ENCODE assay signal across 9 cellular contexts in the genomic region with DNA sequence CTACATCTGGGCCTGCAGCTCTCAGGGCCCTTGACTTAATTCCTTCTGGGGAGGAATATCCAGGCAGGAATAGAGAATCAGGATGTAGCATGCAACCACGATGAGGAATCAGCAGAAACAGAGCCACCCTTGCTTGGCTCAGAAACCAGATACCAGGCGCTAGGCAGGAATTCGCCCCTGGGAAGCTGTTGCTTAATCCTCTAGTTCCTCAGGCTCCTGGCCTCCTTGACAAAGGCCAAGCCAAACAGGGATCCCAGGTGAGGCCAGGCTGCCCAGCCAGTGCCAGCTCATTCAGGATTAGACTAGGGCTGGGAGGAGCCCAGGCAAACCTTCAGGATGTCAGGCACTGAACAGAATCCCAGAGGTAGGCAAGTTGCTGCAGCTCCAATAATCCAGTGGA. TPM values are rescaled to one million over a fixed set of nuclear protein-coding genes. Genes with fewer than 3 reads are reported as not detected.
A peak's percentile ranks its signal among the peaks of the same experiment; 100 is the strongest.
DNase-seq lines count a peak whose midpoint lies in the region; ATAC-seq and TF ChIP-seq lines count a peak whose summit lies in the region.
"Had no signal": no experiment of that assay in that cellular context is flagged by ENCODE, and none has a peak within 500 bp of the region (broad histone marks: within the 10 kb centered on the region; RNA-seq: fewer than 3 reads in every experiment).

No MANE protein-coding gene starts in this region.

- H4K12ac ChIP-seq in trophoblast cell (ENCODE audit: low read depth, low read length) = no peak overlapping the region

- H2BK12ac ChIP-seq in trophoblast cell (ENCODE audit: low read length) = peak overlapping the region; percentile 25

- H3K4me3 ChIP-seq in fibroblast of mammary gland (ENCODE audit: control insufficient read depth, low read depth, low read length) = no peak overlapping the region
- H3K4me3 ChIP-seq in trophoblast cell (ENCODE audit: low read depth, low read length) = no peak overlapping the region
- H3K4me3 ChIP-seq in testis = no peak overlapping the region

- H4K8ac ChIP-seq in trophoblast cell (ENCODE audit: low read depth, low read length) = peak overlapping the region; percentile 10

- ATAC-seq in HG03432 (IDR thresholded peaks at IDR 0.05; ENCODE audit: unreplicated experiment) = no peak
- no peak for ATAC-seq in HG03442 (IDR thresholded peaks at IDR 0.05; ENCODE audit: unreplicated experiment)
- no peak for ATAC-seq in HG02938 (IDR thresholded peaks at IDR 0.05; ENCODE audit: unreplicated experiment)

- H3K4me1 ChIP-seq in trophoblast cell (ENCODE audit: control insufficient read depth in 1 of 2, insufficient read depth in 2 of 2, low read length in 2 of 2) = peaks cover 26 to 30% of the 10 kb centered on the region in 2 experiments
- H3K4me1 ChIP-seq in testis = no peaks in the 10 kb centered on the region

- H3K18ac ChIP-seq in trophoblast cell (ENCODE audit: low read length) = no peak overlapping the region

- no peak for TF ChIP-seq CTCF in RWPE1 (conservative IDR thresholded peaks at IDR 0.05; ENCODE audit: low read depth)
- no peak for TF ChIP-seq CTCF in fibroblast of mammary gland (conservative IDR thresholded peaks at IDR 0.05; ENCODE audit: control insufficient read depth, insufficient read depth, low read depth, low read length)
- TF ChIP-seq CTCF in testis (IDR thresholded peaks at IDR 0.05) = no peak

- DNase-seq in EH (ENCODE audit: low read depth) (peak; percentile 82), RWPE1 (ENCODE audit: low spot score) (peak; percentile 91), fibroblast of mammary gland (ENCODE audit: low read depth) (peak; percentile 70), trophoblast cell (peak; percentile 91 to 94), testis (no peak)
- DNase-seq: effector CD4-positive, alpha-beta T cell had no signal

- H3K23ac ChIP-seq in trophoblast cell (ENCODE audit: low read length) = no peak overlapping the region

- H3K27me3 ChIP-seq in trophoblast cell (ENCODE audit: insufficient read depth, low read length) (no peaks in the 10 kb centered on the region), testis (no peaks in the 10 kb centered on the region)

- no peaks in the 10 kb centered on the region for H3K79me2 ChIP-seq in trophoblast cell (ENCODE audit: control insufficient read depth, insufficient read depth, low read length, poor library complexity)

- H2AFZ ChIP-seq in trophoblast cell (ENCODE audit: insufficient read depth, low read length, poor library complexity) = no peak overlapping the region

- no peak overlapping the region for H3K4ac ChIP-seq in trophoblast cell (ENCODE audit: low read depth, low read length)

- WGBS in trophoblast cell (ENCODE audit: extremely low coverage, insufficient coverage, insufficient read length) = no CpG with 5 or more reads among the region's 3 CpGs
- WGBS in testis, 2 donors = 68 to 90% methylated on average over 3 of the region's 3 CpGs

- no peak overlapping the region for H2AK5ac ChIP-seq in trophoblast cell (ENCODE audit: low read length)

- intact Hi-C loops in testis (cut with DNase I; ENCODE audit: low total_unique reads) = no loop called here

- no peak overlapping the region for H3K9ac ChIP-seq in trophoblast cell (ENCODE audit: low read length)

- CTCF ChIA-PET in RWPE1 (lab: Yijun Ruan, JAX) = interaction anchor here (0.7 to 0.9 kb wide), 3 partner anchors 66 to 1353 kb away, joined by 4 to 5 read pairs (median 4); no protein-coding TSS in a partner anchor

- no peaks in the 10 kb centered on the region for H3K9me3 ChIP-seq in trophoblast cell (ENCODE audit: insufficient read depth, low read depth, low read length)
- H3K9me3 ChIP-seq in testis = no peaks in the 10 kb centered on the region

- no peak for TF ChIP-seq POLR2A in testis (IDR thresholded peaks at IDR 0.05)

- peaks cover 9% of the 10 kb centered on the region for H3K79me1 ChIP-seq in trophoblast cell (ENCODE audit: low read length)

- peak overlapping the region; percentile 35 for H3K14ac ChIP-seq in trophoblast cell (ENCODE audit: low read length)

- POLR2A ChIA-PET in RWPE1 (lab: Yijun Ruan, JAX; ENCODE audit: low non-redundant PET) = interaction anchor here (3.6 kb wide), 1 partner anchor 46 kb away, joined by 24 read pairs; no protein-coding TSS in a partner anchor

- H3K36me3 ChIP-seq in trophoblast cell (ENCODE audit: control insufficient read depth in 1 of 2, insufficient read depth in 2 of 2, low read length in 2 of 2) (no peaks in the 10 kb centered on the region), testis (ENCODE audit: low read depth, missing control alignments) (no peaks in the 10 kb centered on the region)

- peak overlapping the region; percentile 27 for H2BK5ac ChIP-seq in trophoblast cell (ENCODE audit: low read depth, low read length, poor library complexity)

- no peak overlapping the region for H3K4me2 ChIP-seq in trophoblast cell (ENCODE audit: low read length)

- peak overlapping the region; percentile 44 for H2BK120ac ChIP-seq in trophoblast cell (ENCODE audit: insufficient read depth, low read length, poor library complexity)

- peak overlapping the region; percentile 59 for H4K91ac ChIP-seq in trophoblast cell (ENCODE audit: low read depth, low read length)

- H3K27ac ChIP-seq in RWPE1 (peak overlapping the region; percentile 98), trophoblast cell (ENCODE audit: low read depth, low read length) (peak overlapping the region; percentile 22), testis (no peak overlapping the region)

RNA-seq across cellular contexts. Expression of a gene that starts 48.2 kb away (rescaled TPM):
- polyA plus RNA-seq in trophoblast cell (2013) = 147 and 150 TPM in 2 replicates
- total RNA-seq in testis = 10 to 100 TPM; 82.0 to 96.6 TPM
- 100 TPM for polyA plus RNA-seq in testis (ENCODE audit: insufficient read depth, low read depth, low replicate concordance)

Comparison
In these comparisons a context has a peak if more than half of its experiments do, and no peak if none do; other contexts are left out.
1. H3K27ac ChIP-seq: peak in RWPE1 (single experiment) and trophoblast cell (single experiment); none in testis (0 of 2).